In the genomic region with DNA sequence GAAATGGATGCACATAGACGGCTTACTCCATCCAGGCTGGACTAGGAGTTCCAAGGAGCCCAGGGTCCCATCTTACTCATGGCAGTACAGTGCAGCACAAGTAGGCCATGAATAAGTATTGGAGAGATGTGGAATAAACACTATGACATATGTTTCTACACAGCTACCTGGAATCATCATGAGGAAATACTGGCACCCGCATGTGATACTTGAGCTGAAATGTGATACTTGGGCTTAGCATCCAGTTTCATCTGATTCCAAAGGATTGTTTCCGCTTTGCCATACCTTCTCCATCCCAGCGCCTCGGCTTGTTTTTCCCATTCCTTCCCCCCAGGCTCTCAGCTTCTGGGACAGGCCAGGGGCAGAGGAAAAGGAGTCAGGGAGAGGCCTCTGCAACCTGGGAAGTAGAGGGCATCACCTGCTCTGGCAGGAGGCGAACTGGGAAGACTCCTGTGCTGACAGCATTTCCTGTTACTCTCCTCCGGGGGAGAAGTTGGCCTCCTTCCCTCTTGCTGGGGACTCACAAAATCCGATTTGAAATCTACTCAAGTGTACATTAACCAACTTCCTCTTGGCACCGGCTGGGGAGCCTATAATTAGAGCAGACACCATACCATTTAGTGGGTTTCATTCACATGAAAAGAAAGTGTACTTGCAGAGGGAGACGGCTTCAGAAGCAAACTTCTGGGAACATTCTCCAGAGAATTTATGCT, we compare ENCODE assay signal across 16 cellular contexts.
DNase-seq lines count a peak whose midpoint lies in the region; FAIRE-seq and TF ChIP-seq lines count a peak whose summit lies in the region.
"Had no signal": no experiment of that assay in that cellular context is flagged by ENCODE, and none has a peak within 500 bp of the region (broad histone marks: within the 10 kb centered on the region; RNA-seq: fewer than 3 reads in every experiment).

No MANE protein-coding gene starts in this region.

- no peak overlapping the region for H2AK5ac ChIP-seq in neuronal stem cell (ENCODE audit: low read depth, low read length)

- no peak overlapping the region for H3K23ac ChIP-seq in neuronal stem cell (ENCODE audit: low read depth, low read length, poor library complexity)

- no peaks in the 10 kb centered on the region for H3K79me1 ChIP-seq in neuronal stem cell (ENCODE audit: low read depth, low read length)

- H3K27me3 ChIP-seq in neuronal stem cell (ENCODE audit: control insufficient read depth in 3 of 3, insufficient read depth in 3 of 3, low read depth in 1 of 3, low read length in 3 of 3) (peaks cover 0 to 9% (median 0%) of the 10 kb centered on the region in 3 experiments), smooth muscle cell (ENCODE audit: low read depth) (peaks cover 85% of the 10 kb centered on the region)
- H3K27me3 ChIP-seq: breast epithelium, upper lobe of right lung had no signal

- no peak overlapping the region for H2AFZ ChIP-seq in neuronal stem cell (ENCODE audit: low read length)
- no peak overlapping the region for H2AFZ ChIP-seq in smooth muscle cell (ENCODE audit: low read depth)
- H2AFZ ChIP-seq: hepatocyte had no signal

- no peak overlapping the region for H3K4ac ChIP-seq in neuronal stem cell (ENCODE audit: low read length)

- H3K18ac ChIP-seq in neuronal stem cell (ENCODE audit: low read length) = no peak overlapping the region

- peak; percentile 72 for FAIRE-seq in RCC 7860 (lab: Jason Lieb, UNC)
- FAIRE-seq: A549 had no signal

- H2BK12ac ChIP-seq in neuronal stem cell (ENCODE audit: low read length) = no peak overlapping the region

- no peak for TF ChIP-seq CTCF in smooth muscle cell (IDR thresholded peaks at IDR 0.05; ENCODE audit: borderline replicate concordance, insufficient read depth, poor library complexity, severe bottlenecking)

- DNase-seq in NCI-H146 (lab: John Stamatoyannopoulos, UW) (peak; percentile 3), NCI-H146 treated with DMSO at 0.1 percent for 48 hours (lab: John Stamatoyannopoulos, UW; ENCODE audit: unreplicated experiment) (no peak), NAMALWA (ENCODE audit: low spot score) (peak; percentile 3), RCC 7860 (ENCODE audit: low spot score) (peak; percentile 43), medulla oblongata (ENCODE audit: extremely low spot score) (peak; percentile 43), neuronal stem cell (ENCODE audit: low spot score) (no peak), smooth muscle cell (lab: John Stamatoyannopoulos, UW; ENCODE audit: unreplicated experiment) (no peak)
- no peak for DNase-seq in activated effector memory CD4-positive, alpha-beta T cell treated with Interleukin-2 at 50 U/mL for 16 hours
- DNase-seq: activated CD4-positive, alpha-beta T cell treated with anti-CD3 and anti-CD28 coated beads for 36 hours; NCI-H1436; Right ventricle myocardium superior; upper lobe of right lung had no signal

- H3K79me2 ChIP-seq in smooth muscle cell (ENCODE audit: low read depth) = no peaks in the 10 kb centered on the region
- H3K79me2 ChIP-seq: hepatocyte had no signal

- no CpG with 5 or more reads among the region's 10 CpGs for WGBS in neuronal stem cell (ENCODE audit: extremely low coverage in 2 of 2, insufficient read length in 2 of 2, insufficient replicate concordance in 1 of 2), 2 donors
- WGBS in smooth muscle cell (ENCODE audit: low lambda C conversion rate) = 72% methylated on average over 10 of the region's 10 CpGs

- H3K27ac ChIP-seq in neuronal stem cell (replicated peaks; ENCODE audit: low read length) (no peak overlapping the region), smooth muscle cell (ENCODE audit: low read depth) (no peak overlapping the region)
- H3K27ac ChIP-seq: A549, breast epithelium, hepatocyte, upper lobe of right lung had no signal

- no peak overlapping the region for H4K8ac ChIP-seq in neuronal stem cell (ENCODE audit: low read depth, low read length)

- no peak overlapping the region for H3K4me2 ChIP-seq in neuronal stem cell (ENCODE audit: insufficient read depth, low read length, poor library complexity, severe bottlenecking)
- H3K4me2 ChIP-seq in smooth muscle cell = no peak overlapping the region
- H3K4me2 ChIP-seq: A549, hepatocyte had no signal

- H2BK15ac ChIP-seq in neuronal stem cell (ENCODE audit: low read length) = no peak overlapping the region

- H3K4me3 ChIP-seq in neuronal stem cell (ENCODE audit: low read length in 2 of 2) (no peak overlapping the region), smooth muscle cell (no peak overlapping the region)
- H3K4me3 ChIP-seq: A549, breast epithelium, hepatocyte, lung, upper lobe of right lung had no signal

- H3K14ac ChIP-seq in neuronal stem cell (ENCODE audit: low read length) = no peak overlapping the region

- no peak overlapping the region for H4K91ac ChIP-seq in neuronal stem cell (ENCODE audit: low read depth, low read length, poor library complexity)

- H3K9me3 ChIP-seq in neuronal stem cell (replicated peaks in 1 of 2; ENCODE audit: control insufficient read depth in 2 of 2, insufficient read depth in 1 of 2, low read depth in 1 of 2, low read length in 2 of 2) (no peaks in the 10 kb centered on the region), smooth muscle cell (replicated peaks; ENCODE audit: low read depth) (no peaks in the 10 kb centered on the region)
- H3K9me3 ChIP-seq: A549, breast epithelium, upper lobe of right lung had no signal

- H3K4me1 ChIP-seq in neuronal stem cell (ENCODE audit: control insufficient read depth in 2 of 2, insufficient read depth in 1 of 2, low read depth in 1 of 2, low read length in 2 of 2) (peaks cover 5 to 10% of the 10 kb centered on the region in 2 donors), smooth muscle cell (ENCODE audit: low read depth) (no peaks in the 10 kb centered on the region)
- H3K4me1 ChIP-seq: A549, upper lobe of right lung had no signal

- H2BK5ac ChIP-seq in neuronal stem cell (ENCODE audit: low read length) = no peak overlapping the region

- no peaks in the 10 kb centered on the region for H3F3A ChIP-seq in smooth muscle cell (ENCODE audit: low read depth)

- no peak overlapping the region for H3K9ac ChIP-seq in neuronal stem cell (ENCODE audit: low read depth, low read length, poor library complexity)
- H3K9ac ChIP-seq in smooth muscle cell (ENCODE audit: low read depth) = no peak overlapping the region

- no peak overlapping the region for H2BK120ac ChIP-seq in neuronal stem cell (ENCODE audit: low read depth, low read length)

- H3K36me3 ChIP-seq in neuronal stem cell (replicated peaks in 1 of 2; ENCODE audit: control insufficient read depth in 2 of 2, insufficient read depth in 2 of 2, low read length in 2 of 2) (no peaks in the 10 kb centered on the region), smooth muscle cell (ENCODE audit: low read depth) (no peaks in the 10 kb centered on the region)
- H3K36me3 ChIP-seq: breast epithelium, upper lobe of right lung had no signal

- H4K20me1 ChIP-seq in smooth muscle cell (ENCODE audit: low read depth) = no peaks in the 10 kb centered on the region

Comparison
In these comparisons a context has a peak if more than half of its experiments do, and no peak if none do; other contexts are left out.
1. DNase-seq: peak in NCI-H146 (single experiment), NAMALWA (single experiment), RCC 7860 (single experiment) and medulla oblongata (single experiment); none in NCI-H146 treated with DMSO at 0.1 percent for 48 hours (single experiment), neuronal stem cell (single experiment), smooth muscle cell (single experiment) and activated effector memory CD4-positive, alpha-beta T cell treated with Interleukin-2 at 50 U/mL for 16 hours (single experiment).